34 cellular contexts compared by ENCODE assay signal in the genomic region with DNA sequence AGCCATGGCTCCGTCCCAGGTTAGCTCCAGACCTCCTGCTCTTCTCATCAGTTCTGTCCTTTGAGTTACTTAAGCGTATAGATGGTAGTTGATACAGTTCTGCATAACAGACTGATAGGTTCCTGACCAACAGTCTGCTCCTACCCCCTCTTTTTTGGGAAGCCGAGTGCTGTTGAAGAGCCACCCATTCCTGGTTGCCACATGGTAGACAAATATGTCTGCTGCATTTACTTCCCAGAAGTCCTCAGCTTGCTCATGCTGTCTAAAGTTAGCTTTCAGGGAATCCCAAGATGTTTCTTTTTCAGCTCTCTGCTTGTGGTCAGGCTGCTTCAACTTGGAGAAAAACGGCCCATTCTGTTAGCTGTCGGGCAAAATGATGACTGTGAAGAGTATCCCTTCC. TPM values are rescaled to one million over a fixed set of nuclear protein-coding genes. Genes with fewer than 3 reads are reported as not detected.
"Had no signal": no experiment of that assay in that cellular context is flagged by ENCODE, and none has a peak within 500 bp of the region (broad histone marks: within the 10 kb centered on the region; RNA-seq: fewer than 3 reads in every experiment).

No MANE protein-coding gene starts in this region.

- H3K4me3 ChIP-seq: gastrocnemius medialis, hepatocyte, skin epidermis, thyroid gland, upper lobe of right lung had no signal

- H3K27ac ChIP-seq: brain microvascular endothelial cell, gastrocnemius medialis, thyroid gland, upper lobe of right lung had no signal

- H3K9me3 ChIP-seq: gastrocnemius medialis, thyroid gland, upper lobe of right lung had no signal

- H3K27me3 ChIP-seq: brain microvascular endothelial cell, gastrocnemius medialis, hepatocyte, thyroid gland, upper lobe of right lung had no signal

- H3K27ac Mint-ChIP-seq: activated CD4-positive, alpha-beta T cell treated with anti-CD3 and anti-CD28 coated beads for 36 hours; activated naive CD8-positive, alpha-beta T cell; activated T-cell treated with anti-CD3 and anti-CD28 coated beads, Interleukin-2, amount 50 U/mL, for 72 hours; mesothelial cell of epicardium; naive thymus-derived CD4-positive, alpha-beta T cell; stimulated activated naive CD8-positive, alpha-beta T cell treated with anti-CD3 and anti-CD28 coated beads, Interleukin-15, Interleukin-2, amounts not matched to agents 100 ng/mL and 50 ng/mL, for 24 hours; T-helper 2 cell treated with Interferon-gamma antibody and Interleukin-4, amounts not matched to agents 5 μg/mL and 100 μg/mL, for 36 hours had no signal

- DNase-seq: activated CD4-positive, alpha-beta T cell treated with anti-CD3 and anti-CD28 coated beads for 36 hours; activated CD4-positive, alpha-beta T cell treated with anti-CD3 and anti-CD28 coated beads, Interleukin-2, amount 50 U/mL, for 4 hours; activated CD4-positive, CD25-positive, alpha-beta regulatory T cell; activated naive CD4-positive, alpha-beta T cell treated with Interleukin-2 at 50 U/mL for 16 hours; activated T-cell treated with anti-CD3 and anti-CD28 coated beads for 4 hours; activated T-cell treated with anti-CD3 and anti-CD28 coated beads, Interleukin-2, amount 50 U/mL, for 72 hours; aorta; brain microvascular endothelial cell; central memory CD4-positive, alpha-beta T cell; effector memory CD4-positive, alpha-beta T cell; erythroblast; gastrocnemius medialis; glutamatergic neuron; islet precursor cell; left cardiac atrium; mammary epithelial cell; naive thymus-derived CD4-positive, alpha-beta T cell; posterior cingulate gyrus; right cardiac atrium; stimulated activated CD4-positive, alpha-beta T cell treated with anti-CD3 and anti-CD28 coated beads, Interleukin-12 subunit alpha, Interleukin-12 subunit beta, amount 100 ng/mL, for 4 hours; stimulated activated CD4-positive, alpha-beta T cell treated with anti-CD3 and anti-CD28 coated beads, Interleukin-4, amount 100 ng/mL, for 1 hour; T-helper 1 cell; thyroid gland; upper lobe of right lung had no signal

- H3K4me3 Mint-ChIP-seq: activated CD4-positive, alpha-beta T cell treated with anti-CD3 and anti-CD28 coated beads for 36 hours; activated naive CD8-positive, alpha-beta T cell; activated T-cell treated with anti-CD3 and anti-CD28 coated beads, Interleukin-2, amount 50 U/mL, for 72 hours; mesothelial cell of epicardium; naive thymus-derived CD4-positive, alpha-beta T cell; stimulated activated naive CD8-positive, alpha-beta T cell treated with anti-CD3 and anti-CD28 coated beads, Interleukin-15, Interleukin-2, amounts not matched to agents 100 ng/mL and 50 ng/mL, for 24 hours; T-helper 2 cell treated with Interferon-gamma antibody and Interleukin-4, amounts not matched to agents 5 μg/mL and 100 μg/mL, for 36 hours had no signal

- ATAC-seq: activated CD4-positive, alpha-beta T cell treated with anti-CD3 and anti-CD28 coated beads for 36 hours; activated T-cell treated with anti-CD3 and anti-CD28 coated beads, Interleukin-2, amount 50 U/mL, for 72 hours; gastrocnemius medialis; left cardiac atrium; naive thymus-derived CD4-positive, alpha-beta T cell; right cardiac atrium; upper lobe of right lung had no signal

- H3K36me3 ChIP-seq: brain microvascular endothelial cell, gastrocnemius medialis, thyroid gland, upper lobe of right lung had no signal

- H2AFZ ChIP-seq: hepatocyte had no signal

- H3K9me3 Mint-ChIP-seq: activated T-cell treated with anti-CD3 and anti-CD28 coated beads, Interleukin-2, amount 50 U/mL, for 72 hours; mesothelial cell of epicardium; stimulated activated naive CD8-positive, alpha-beta T cell treated with anti-CD3 and anti-CD28 coated beads, Interleukin-15, Interleukin-2, amounts not matched to agents 100 ng/mL and 50 ng/mL, for 24 hours; T-helper 2 cell treated with Interferon-gamma antibody and Interleukin-4, amounts not matched to agents 5 μg/mL and 100 μg/mL, for 36 hours had no signal

RNA-seq across cellular contexts. Expression of a gene that starts 48.7 kb away (rescaled TPM):
- total RNA-seq: activated CD4-positive, alpha-beta T cell treated with anti-CD3 and anti-CD28 coated beads for 36 hours; activated T-cell treated with anti-CD3 and anti-CD28 coated beads, Interleukin-2, amount 50 U/mL, for 72 hours; aorta; dermis microvascular lymphatic vessel endothelial cell; gastrocnemius medialis; hepatocyte; left cardiac atrium; mammary epithelial cell; naive thymus-derived CD4-positive, alpha-beta T cell; osteoblast; subcutaneous adipose tissue; thyroid gland; upper lobe of right lung had no signal
- polyA plus RNA-seq: aorta; hepatocyte; liver; mammary epithelial cell; naive thymus-derived CD4-positive, alpha-beta T cell had no signal

RNA-seq across cellular contexts. Expression of a gene that starts 59.9 kb away (rescaled TPM):
- polyA plus RNA-seq: naive thymus-derived CD4-positive, alpha-beta T cell had no signal
